ENCODE assay signal across 14 cellular contexts in the genomic region with DNA sequence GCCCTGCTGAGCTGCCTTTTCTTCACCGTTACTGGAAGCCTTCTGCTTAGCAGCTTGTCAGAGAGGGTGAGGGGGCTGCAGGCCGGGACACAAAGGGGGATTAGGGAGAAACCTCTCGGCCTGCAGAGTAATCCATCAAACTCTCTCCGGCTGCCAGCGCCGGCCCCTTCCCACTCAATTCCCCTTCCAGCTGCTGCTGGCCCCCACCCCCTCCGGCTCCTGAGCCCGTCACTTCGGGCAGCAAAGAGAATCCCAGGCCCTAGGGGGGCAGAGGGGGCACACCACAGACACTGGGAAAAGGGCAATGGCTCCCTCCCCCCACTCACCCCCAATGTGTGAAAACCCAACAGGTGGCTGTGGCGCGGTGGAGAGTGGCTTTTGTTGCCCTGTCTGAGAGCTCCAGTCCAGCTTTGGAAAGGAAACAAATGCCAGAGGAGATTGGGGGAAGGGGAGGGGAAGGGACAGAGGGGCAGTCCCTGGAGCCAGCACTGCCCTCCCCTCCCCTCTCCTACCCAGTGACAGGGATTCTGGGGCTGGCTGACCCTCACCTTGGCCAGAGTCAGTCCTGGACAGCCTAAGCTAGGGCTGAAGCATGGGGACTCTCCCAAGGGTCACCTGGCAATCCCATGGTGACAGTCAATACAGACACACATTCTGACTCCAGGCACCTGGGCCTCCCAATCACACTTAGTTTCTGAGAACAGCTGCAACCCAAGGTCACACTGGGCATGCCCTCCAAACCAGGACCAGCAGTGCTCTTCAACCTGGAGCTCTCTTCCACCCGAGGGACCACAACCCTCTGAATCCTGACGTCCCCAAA. TPM values are rescaled to one million over a fixed set of nuclear protein-coding genes. Genes with fewer than 3 reads are reported as not detected.
DNase-seq lines count a peak whose midpoint lies in the region; TF ChIP-seq lines count a peak whose summit lies in the region.
"Had no signal": no experiment of that assay in that cellular context is flagged by ENCODE, and none has a peak within 500 bp of the region (broad histone marks: within the 10 kb centered on the region; RNA-seq: fewer than 3 reads in every experiment).

No MANE protein-coding gene starts in this region.

- no peaks in the 10 kb centered on the region for H3K9me3 Mint-ChIP-seq in H9
- H3K9me3 Mint-ChIP-seq: activated CD4-positive, alpha-beta T cell treated with anti-CD3 and anti-CD28 coated beads, Interleukin-2, amount 10 ng/mL, durations not matched to agents 7 days and 5 days; T-cell had no signal

- TF ChIP-seq CTCF in H9 (conservative IDR thresholded peaks at IDR 0.05): no peak
- TF ChIP-seq CTCF in transverse colon (IDR thresholded peaks at IDR 0.05): no peak
- TF ChIP-seq CTCF in esophagus squamous epithelium (IDR thresholded peaks at IDR 0.05): no peak

- H3K79me1 ChIP-seq in H9 (ENCODE audit: insufficient read depth, low read depth, low read length, poor library complexity, severe bottlenecking): no peaks in the 10 kb centered on the region

- no peak overlapping the region for H3K4me2 ChIP-seq in H9 (ENCODE audit: insufficient read depth, insufficient read length, low read length)

- H2AK5ac ChIP-seq in H9 (ENCODE audit: insufficient read length, low read length): no peak overlapping the region

- peak overlapping the region; percentile 41 for H3K18ac ChIP-seq in H9 (ENCODE audit: insufficient read length, low read depth, low read length)

- H2BK120ac ChIP-seq in H9 (ENCODE audit: low read depth, low read length, poor library complexity, severe bottlenecking): no peak overlapping the region

- H2BK20ac ChIP-seq in H9 (ENCODE audit: low read depth, low read length, poor library complexity, severe bottlenecking): no peak overlapping the region

- no peaks in the 10 kb centered on the region; a peak in 2 of 7 replicates for H3K36me3 Mint-ChIP-seq in H9 (ENCODE audit: insufficient read depth in 1 of 3, low read depth in 3 of 3)
- H3K36me3 Mint-ChIP-seq: T-cell had no signal

- H3K14ac ChIP-seq in H9 (ENCODE audit: insufficient read depth, low read length): peak overlapping the region; percentile 7

- TF ChIP-seq EP300 in transverse colon (IDR thresholded peaks at IDR 0.05; ENCODE audit: low read depth): no peak

- DNase-seq in H9: no peak
- peak; percentile 86 to 90 for DNase-seq in SJCRH30
- DNase-seq in islet precursor cell: peak; percentile 59
- DNase-seq in retina: peak; percentile 59
- DNase-seq in NCI-H226: no peak
- no peak for DNase-seq in transverse colon
- no peak for DNase-seq in esophagus squamous epithelium (lab: John Stamatoyannopoulos, UW)
- DNase-seq in hippocampal formation (lab: John Stamatoyannopoulos, UW): no peak
- DNase-seq: activated CD4-positive, alpha-beta T cell treated with anti-CD3 and anti-CD28 coated beads, Interleukin-2, amount 10 ng/mL, durations not matched to agents 7 days and 5 days; central memory CD4-positive, alpha-beta T cell; NCI-H1105 treated with DMSO at 0.1 percent for 48 hours; T-cell; thyroid gland had no signal

- H3K4me1 Mint-ChIP-seq in H9: peaks cover 75 to 83% of the 10 kb centered on the region in 2 experiments

- TF ChIP-seq POLR2A in transverse colon (IDR thresholded peaks at IDR 0.05) (no peak), esophagus squamous epithelium (IDR thresholded peaks at IDR 0.05) (no peak)

- H2BK12ac ChIP-seq in H9 (ENCODE audit: insufficient read length, low read depth, low read length): no peak overlapping the region

- H4K91ac ChIP-seq in H9 (ENCODE audit: insufficient read length, low read depth, low read length): no peak overlapping the region

- H4K8ac ChIP-seq in H9 (replicated peaks; ENCODE audit: insufficient read length, low read depth, low read length): no peak overlapping the region

- no peaks in the 10 kb centered on the region for H3K23me2 ChIP-seq in H9 (ENCODE audit: insufficient read length, low read depth, low read length, poor library complexity, severe bottlenecking)

- H3K27ac ChIP-seq in H9 (ENCODE audit: insufficient read length, low read depth, low read length) (no peak overlapping the region), SJCRH30 (peak overlapping the region; percentile 75), transverse colon (no peak overlapping the region), esophagus squamous epithelium (no peak overlapping the region)
- H3K27ac ChIP-seq: skin epidermis, thyroid gland had no signal

- H3K9me3 ChIP-seq in H9 (ENCODE audit: control insufficient read depth, low read depth, low read length): no peaks in the 10 kb centered on the region
- H3K9me3 ChIP-seq in SJCRH30 (replicated peaks): no peaks in the 10 kb centered on the region
- no peaks in the 10 kb centered on the region for H3K9me3 ChIP-seq in transverse colon
- H3K9me3 ChIP-seq in esophagus squamous epithelium: no peaks in the 10 kb centered on the region
- H3K9me3 ChIP-seq: thyroid gland had no signal

- no peaks in the 10 kb centered on the region for H4K20me1 ChIP-seq in H9 (ENCODE audit: control insufficient read depth, insufficient read depth, insufficient read length)

- H3K27me3 ChIP-seq in H9 (ENCODE audit: insufficient read depth, low read length) (no peaks in the 10 kb centered on the region), SJCRH30 (no peaks in the 10 kb centered on the region), transverse colon (peaks cover 5% of the 10 kb centered on the region), esophagus squamous epithelium (peaks cover 0 to 12% (median 0%) of the 10 kb centered on the region in 4 donors)
- H3K27me3 ChIP-seq: thyroid gland had no signal

- H3K36me3 ChIP-seq in SJCRH30 (no peaks in the 10 kb centered on the region), transverse colon (no peaks in the 10 kb centered on the region), esophagus squamous epithelium (no peaks in the 10 kb centered on the region)
- H3K36me3 ChIP-seq: thyroid gland had no signal

- H3K23ac ChIP-seq in H9 (ENCODE audit: insufficient read length, low read depth, low read length): no peak overlapping the region

- peaks cover 14% of the 10 kb centered on the region; the same call in 1 of the 2 replicates for H3K4me1 ChIP-seq in H9 (ENCODE audit: insufficient read depth, low read length)
- H3K4me1 ChIP-seq in SJCRH30: peaks cover 29% of the 10 kb centered on the region
- H3K4me1 ChIP-seq in transverse colon: peaks cover 22 to 85% (median 57%) of the 10 kb centered on the region in 4 donors
- peaks cover 4 to 42% (median 10%) of the 10 kb centered on the region in 3 donors for H3K4me1 ChIP-seq in esophagus squamous epithelium
- H3K4me1 ChIP-seq: thyroid gland had no signal

- no peak overlapping the region for H2BK15ac ChIP-seq in H9 (ENCODE audit: low read depth, low read length)

- peak overlapping the region; percentile 43 to 67; a peak in 4 of 5 replicates for H3K4me3 Mint-ChIP-seq in H9
- H3K4me3 Mint-ChIP-seq: activated CD4-positive, alpha-beta T cell treated with anti-CD3 and anti-CD28 coated beads, Interleukin-2, amount 10 ng/mL, durations not matched to agents 7 days and 5 days; T-cell had no signal

- no CpG with 5 or more reads among the region's 13 CpGs for WGBS in H9 (ENCODE audit: extremely low coverage, insufficient read length, low lambda C conversion rate)
- WGBS in transverse colon (ENCODE audit: low coverage in 1 of 2), 2 donors: 88% methylated on average over 13 of the region's 13 CpGs; no CpG with 5 or more reads in 1 of the 2 donors
- WGBS in esophagus squamous epithelium, 2 donors: 67 to 73% methylated on average over 4 to 5 of the region's 13 CpGs

- in situ Hi-C loops in transverse colon (cut with MboI; ENCODE audit: low pct_ligation_motif_present in 1 of 4, low pct_unique_long_range_greater_than_20kb in 1 of 4, low sequenced_read_pairs in 3 of 4): no loop called here

- peak overlapping the region; percentile 95 to 99 (median 98) for H3K27ac Mint-ChIP-seq in H9
- H3K27ac Mint-ChIP-seq: activated CD4-positive, alpha-beta T cell treated with anti-CD3 and anti-CD28 coated beads, Interleukin-2, amount 10 ng/mL, durations not matched to agents 7 days and 5 days; T-cell had no signal

- H3K27me3 Mint-ChIP-seq in H9 (ENCODE audit: low read depth): no peaks in the 10 kb centered on the region

- H3K9ac ChIP-seq in H9 (ENCODE audit: extremely low read depth, insufficient read length, low read length): no peak overlapping the region

- H2AFZ ChIP-seq in H9 (ENCODE audit: low read length): no peak overlapping the region

- no peak overlapping the region for H3T11ph ChIP-seq in H9 (ENCODE audit: low read length)

- H2BK5ac ChIP-seq in H9 (ENCODE audit: insufficient read length, low read length): no peak overlapping the region

- H3K4ac ChIP-seq in H9 (ENCODE audit: low read depth, low read length): no peak overlapping the region; the same call in 1 of the 2 replicates

- H3K79me2 ChIP-seq in H9 (ENCODE audit: insufficient read depth, low read length): peaks cover 2% of the 10 kb centered on the region; the same call in 1 of the 2 replicates

- H4K5ac ChIP-seq in H9 (ENCODE audit: insufficient read length, low read depth, low read length): no peak overlapping the region

- H3K56ac ChIP-seq in H9 (ENCODE audit: insufficient read length, low read depth, low read length): no peak overlapping the region

- H3K4me3 ChIP-seq in SJCRH30 (peak overlapping the region; percentile 40), transverse colon (no peak overlapping the region), esophagus squamous epithelium (no peak overlapping the region)
- H3K4me3 ChIP-seq: skin epidermis, thyroid gland had no signal

- intact Hi-C loops in transverse colon (cut with DNase I; ENCODE audit: low total_unique reads): no loop called here
- intact Hi-C loops in esophagus squamous epithelium (cut with DNase I): no loop called here

RNA-seq across cellular contexts. Expression of a gene that starts 9.5 kb away (rescaled TPM):
- 16.7 TPM in 2 replicates for total RNA-seq in H9 (2021)
- 11.7 and 11.8 TPM in 2 replicates for total RNA-seq in SJCRH30 (2014; rRNA removed; shearing (Covaris generic))
- 10 to 100 TPM; 12.2 to 29.1 (median 17.0) TPM for total RNA-seq in transverse colon
- 1 to 10 TPM; 1.2 to 3.1 (median 1.4) TPM for total RNA-seq in esophagus squamous epithelium

RNA-seq across cellular contexts. Expression of a gene that starts 39.0 kb away (rescaled TPM):
- 28.7 and 31.2 TPM in 2 replicates for total RNA-seq in H9 (2021)
- 26.3 and 32.4 TPM in 2 replicates for total RNA-seq in SJCRH30 (2014; rRNA removed; shearing (Covaris generic))
- total RNA-seq in transverse colon: 10 to 100 TPM; 16.0 to 24.1 (median 19.7) TPM
- 10 to 100 TPM; 13.2 to 27.7 (median 16.0) TPM for total RNA-seq in esophagus squamous epithelium

Comparison
In these comparisons a context has a peak if more than half of its experiments do, and no peak if none do; other contexts are left out.
1. DNase-seq: peak in SJCRH30 (2 of 2), islet precursor cell (single experiment) and retina (single experiment); none in H9 (single experiment), NCI-H226 (single experiment), transverse colon (single experiment), esophagus squamous epithelium (single experiment) and hippocampal formation (0 of 2).